ENCODE assay signal across 21 cellular contexts in genomic region chr4:30867427-30867826, GRCh38.
DNase-seq lines count a peak whose midpoint lies in the region; ATAC-seq, FAIRE-seq and TF ChIP-seq lines count a peak whose summit lies in the region.
"Had no signal": no experiment of that assay in that cellular context is flagged by ENCODE, and none has a peak within 500 bp of the region (broad histone marks: within the 10 kb centered on the region; RNA-seq: fewer than 3 reads in every experiment).

No MANE protein-coding gene starts in this region.

- no peaks in the 10 kb centered on the region for H3K27me3 ChIP-seq in ACC112 (ENCODE audit: insufficient read depth, low read length)
- H3K27me3 ChIP-seq in astrocyte (ENCODE audit: insufficient read depth, low read length): no peaks in the 10 kb centered on the region
- no peaks in the 10 kb centered on the region for H3K27me3 ChIP-seq in sigmoid colon
- H3K27me3 ChIP-seq: BLaER1 treated with 17β-estradiol and CSF1 and Interleukin-3, amounts not matched to agents 10 nM and 100 nM; gastrocnemius medialis; vagina had no signal

- no peaks in the 10 kb centered on the region for H3K36me3 ChIP-seq in ACC112 (ENCODE audit: insufficient read depth, low read length)
- no peaks in the 10 kb centered on the region for H3K36me3 ChIP-seq in astrocyte (ENCODE audit: insufficient read depth, low read length)
- no peaks in the 10 kb centered on the region for H3K36me3 ChIP-seq in sigmoid colon
- H3K36me3 ChIP-seq: BLaER1 treated with 17β-estradiol and CSF1 and Interleukin-3, amounts not matched to agents 10 nM and 100 nM; gastrocnemius medialis; vagina had no signal

- no peaks in the 10 kb centered on the region for H3K9me3 Mint-ChIP-seq in astrocyte (ENCODE audit: unreplicated experiment)
- H3K9me3 Mint-ChIP-seq in activated naive CD4-positive, alpha-beta T cell treated with anti-CD3 and anti-CD28 coated beads for 36 hours: peaks cover 13% of the 10 kb centered on the region

- H2AFZ ChIP-seq in ACC112 (ENCODE audit: low read length, unreplicated experiment): peak overlapping the region; percentile 32
- peak overlapping the region; percentile 30 for H2AFZ ChIP-seq in astrocyte (ENCODE audit: low read depth, low read length)

- CTCF ChIA-PET in activated naive CD4-positive, alpha-beta T cell treated with anti-CD3 and anti-CD28 coated beads for 36 hours (lab: Charles Lee): interaction anchor here (0.6 to 0.7 kb wide), 2 partner anchors 11 to 195 kb away, joined by 3 to 4 read pairs; no protein-coding TSS in a partner anchor

- DNase-seq in astrocyte (ENCODE audit: low read depth): peak; percentile 38
- peak; percentile 24 for DNase-seq in kidney tubule cell (ENCODE audit: low spot score)
- DNase-seq in sigmoid colon: peak; percentile 72
- no peak for DNase-seq in NCI-H748 treated with DMSO at 0.1 percent for 48 hours (lab: John Stamatoyannopoulos, UW)
- no peak for DNase-seq in activated naive CD4-positive, alpha-beta T cell treated with anti-CD3 and anti-CD28 coated beads for 36 hours
- DNase-seq: activated naive CD8-positive, alpha-beta T cell treated with anti-CD3 and anti-CD28 coated beads, Interleukin-2, amount 10 ng/mL, durations not matched to agents 7 days and 5 days; gastrocnemius medialis; natural killer cell; NCI-H526 treated with DMSO at 0.1 percent for 48 hours; SHP77; stimulated activated CD4-positive, alpha-beta T cell treated with anti-CD3 and anti-CD28 coated beads, Interleukin-12 subunit alpha, Interleukin-12 subunit beta, amount 100 ng/mL, for 4 hours had no signal

- no peaks in the 10 kb centered on the region for H3K27me3 Mint-ChIP-seq in astrocyte (ENCODE audit: low read depth, unreplicated experiment)
- H3K27me3 Mint-ChIP-seq in activated naive CD4-positive, alpha-beta T cell treated with anti-CD3 and anti-CD28 coated beads for 36 hours (ENCODE audit: low read depth): no peaks in the 10 kb centered on the region
- H3K27me3 Mint-ChIP-seq: activated naive CD8-positive, alpha-beta T cell treated with anti-CD3 and anti-CD28 coated beads, Interleukin-2, amount 10 ng/mL, durations not matched to agents 7 days and 5 days; memory B cell; progenitor cell of endocrine pancreas had no signal

- intact Hi-C loops in sigmoid colon (cut with DNase I): loop anchor here (5.0 to 10.0 kb wide), 2 partner anchors 113 to 145 kb away; partner anchors contain the start of gene PCDH7
- intact Hi-C loops in activated naive CD4-positive, alpha-beta T cell treated with anti-CD3 and anti-CD28 coated beads for 36 hours (cut with micrococcal nuclease): no loop called here

- H3K4me3 Mint-ChIP-seq in astrocyte (ENCODE audit: unreplicated experiment): no peak overlapping the region
- H3K4me3 Mint-ChIP-seq in activated naive CD4-positive, alpha-beta T cell treated with anti-CD3 and anti-CD28 coated beads for 36 hours: no peak overlapping the region
- H3K4me3 Mint-ChIP-seq: activated naive CD8-positive, alpha-beta T cell treated with anti-CD3 and anti-CD28 coated beads, Interleukin-2, amount 10 ng/mL, durations not matched to agents 7 days and 5 days; activated T-helper 1 cell treated with anti-CD3 and anti-CD28 coated beads, Interleukin-12 subunit alpha, Interleukin-12 subunit beta, Interleukin-2, Interleukin-4 antibody, amounts not matched to agents 30 ng/mL and 10 ng/mL and 1 ng/mL, durations not matched to agents 14 hours and 24 hours and 36 hours; memory B cell; natural killer cell had no signal

- no peaks in the 10 kb centered on the region for H4K20me1 ChIP-seq in astrocyte (ENCODE audit: insufficient read depth, low read length)
- H4K20me1 ChIP-seq: BLaER1 treated with 17β-estradiol and CSF1 and Interleukin-3, amounts not matched to agents 10 nM and 100 nM had no signal

- H3K27ac Mint-ChIP-seq in astrocyte (ENCODE audit: unreplicated experiment): peak overlapping the region; percentile 77
- no peak overlapping the region for H3K27ac Mint-ChIP-seq in activated naive CD4-positive, alpha-beta T cell treated with anti-CD3 and anti-CD28 coated beads for 36 hours
- H3K27ac Mint-ChIP-seq: activated naive CD8-positive, alpha-beta T cell treated with anti-CD3 and anti-CD28 coated beads, Interleukin-2, amount 10 ng/mL, durations not matched to agents 7 days and 5 days; activated T-helper 1 cell treated with anti-CD3 and anti-CD28 coated beads, Interleukin-12 subunit alpha, Interleukin-12 subunit beta, Interleukin-2, Interleukin-4 antibody, amounts not matched to agents 30 ng/mL and 10 ng/mL and 1 ng/mL, durations not matched to agents 14 hours and 24 hours and 36 hours; memory B cell; natural killer cell; progenitor cell of endocrine pancreas had no signal

- 87% methylated on average over 3 of the region's 3 CpGs for WGBS in sigmoid colon, 2 donors

- no peak for TF ChIP-seq POLR2A in sigmoid colon (IDR thresholded peaks at IDR 0.05)

- peaks cover 27% of the 10 kb centered on the region for H3K4me1 Mint-ChIP-seq in astrocyte (ENCODE audit: low read depth, unreplicated experiment)
- H3K4me1 Mint-ChIP-seq in activated naive CD4-positive, alpha-beta T cell treated with anti-CD3 and anti-CD28 coated beads for 36 hours (ENCODE audit: low read depth): no peaks in the 10 kb centered on the region
- H3K4me1 Mint-ChIP-seq: activated naive CD8-positive, alpha-beta T cell treated with anti-CD3 and anti-CD28 coated beads, Interleukin-2, amount 10 ng/mL, durations not matched to agents 7 days and 5 days; memory B cell; natural killer cell had no signal

- H3K4me1 ChIP-seq in ACC112 (ENCODE audit: control insufficient read depth, insufficient read depth, low read length, unreplicated experiment) (peaks cover 25% of the 10 kb centered on the region), astrocyte (ENCODE audit: insufficient read depth, low read length) (peaks cover 25% of the 10 kb centered on the region), sigmoid colon (peaks cover 0 to 74% (median 61%) of the 10 kb centered on the region in 4 donors)
- H3K4me1 ChIP-seq: A549; BLaER1 treated with 17β-estradiol and CSF1 and Interleukin-3, amounts not matched to agents 10 nM and 100 nM; gastrocnemius medialis had no signal

- H3K27ac ChIP-seq in ACC112 (ENCODE audit: low read depth, low read length) (no peak overlapping the region), astrocyte (ENCODE audit: low read depth, low read length) (peak overlapping the region; percentile 10), sigmoid colon (peak overlapping the region; percentile 62 to 78 (median 74))
- H3K27ac ChIP-seq: A549; BLaER1 treated with 17β-estradiol and CSF1 and Interleukin-3, amounts not matched to agents 10 nM and 100 nM; gastrocnemius medialis; HL-60 had no signal

- H3K9ac ChIP-seq in astrocyte (ENCODE audit: low read length): no peak overlapping the region
- H3K9ac ChIP-seq: BLaER1 treated with 17β-estradiol and CSF1 and Interleukin-3, amounts not matched to agents 10 nM and 100 nM had no signal

- no peak for ATAC-seq in HG02840 (IDR thresholded peaks at IDR 0.05; ENCODE audit: low FRiP score, unreplicated experiment)
- ATAC-seq in GM18517 (IDR thresholded peaks at IDR 0.05; ENCODE audit: unreplicated experiment): no peak
- ATAC-seq: A549, gastrocnemius medialis, natural killer cell had no signal

- H3K4me3 ChIP-seq in ACC112 (ENCODE audit: low read depth, low read length): no peak overlapping the region
- no peak overlapping the region for H3K4me3 ChIP-seq in astrocyte (ENCODE audit: insufficient read depth, low read depth, low read length)
- H3K4me3 ChIP-seq in sigmoid colon: no peak overlapping the region
- H3K4me3 ChIP-seq: A549; BLaER1 treated with 17β-estradiol and CSF1 and Interleukin-3, amounts not matched to agents 10 nM and 100 nM; gastrocnemius medialis; vagina had no signal

- peaks cover 1% of the 10 kb centered on the region for H3K36me3 Mint-ChIP-seq in astrocyte (ENCODE audit: low read depth, unreplicated experiment)
- H3K36me3 Mint-ChIP-seq in activated naive CD4-positive, alpha-beta T cell treated with anti-CD3 and anti-CD28 coated beads for 36 hours (ENCODE audit: low read depth): no peaks in the 10 kb centered on the region
- H3K36me3 Mint-ChIP-seq: activated naive CD8-positive, alpha-beta T cell treated with anti-CD3 and anti-CD28 coated beads, Interleukin-2, amount 10 ng/mL, durations not matched to agents 7 days and 5 days; memory B cell; natural killer cell had no signal

- no peaks in the 10 kb centered on the region for H3K9me3 ChIP-seq in astrocyte (ENCODE audit: insufficient read depth, low read depth, low read length)
- H3K9me3 ChIP-seq in sigmoid colon: no peaks in the 10 kb centered on the region
- H3K9me3 ChIP-seq: A549; BLaER1 treated with 17β-estradiol and CSF1 and Interleukin-3, amounts not matched to agents 10 nM and 100 nM; gastrocnemius medialis; vagina had no signal

- no peak for TF ChIP-seq CTCF in astrocyte (IDR thresholded peaks at IDR 0.05; ENCODE audit: insufficient read depth, low read depth, low read length)
- no peak for TF ChIP-seq CTCF in sigmoid colon (IDR thresholded peaks at IDR 0.05)

- peak overlapping the region; percentile 63 for H3K4me2 ChIP-seq in astrocyte (ENCODE audit: low read length)
- H3K4me2 ChIP-seq: A549; BLaER1 treated with 17β-estradiol and CSF1 and Interleukin-3, amounts not matched to agents 10 nM and 100 nM had no signal

- peak in 2 of 4 donors; percentile 28 to 79 for TF ChIP-seq EP300 in sigmoid colon (IDR thresholded peaks at IDR 0.05)

- no peak for FAIRE-seq in astrocyte (lab: Jason Lieb, UNC)
- FAIRE-seq: A549 had no signal

- no peaks in the 10 kb centered on the region for H3K79me2 ChIP-seq in ACC112 (ENCODE audit: control insufficient read depth, insufficient read depth, low read length, unreplicated experiment)
- no peaks in the 10 kb centered on the region for H3K79me2 ChIP-seq in astrocyte (ENCODE audit: insufficient read depth, low read length)

Comparison
In these comparisons a context has a peak if more than half of its experiments do, and no peak if none do; other contexts are left out.
1. DNase-seq: peak in astrocyte (single experiment), kidney tubule cell (single experiment) and sigmoid colon (single experiment); none in NCI-H748 treated with DMSO at 0.1 percent for 48 hours (single experiment) and activated naive CD4-positive, alpha-beta T cell treated with anti-CD3 and anti-CD28 coated beads for 36 hours (single experiment).